ENCODE assay signal across 7 cellular contexts in the genomic region with DNA sequence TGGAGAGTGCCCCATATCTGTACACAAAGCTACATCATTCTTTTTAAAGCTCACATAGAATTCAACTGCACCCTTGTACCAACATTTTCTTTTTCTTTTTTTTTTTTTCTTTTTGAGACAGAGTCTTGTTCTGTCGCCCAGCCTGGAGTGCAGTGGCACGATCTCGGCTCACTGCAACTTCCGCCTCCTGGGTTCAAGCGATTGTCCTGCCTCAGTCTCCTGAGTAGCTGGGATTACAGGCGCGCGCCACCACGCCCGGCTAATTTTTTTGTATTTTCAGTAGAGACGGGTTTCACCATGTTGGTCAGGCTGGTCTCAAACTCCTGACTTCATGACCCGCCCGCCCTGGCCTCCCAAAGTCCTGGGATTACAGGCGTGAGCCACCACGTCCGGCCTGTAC. TPM values are rescaled to one million over a fixed set of nuclear protein-coding genes. Genes with fewer than 3 reads are reported as not detected.
DNase-seq lines count a peak whose midpoint lies in the region; ATAC-seq and TF ChIP-seq lines count a peak whose summit lies in the region.
"Not testable (repeated sequence)": the region's sequence is repeated elsewhere in the genome, so short reads cannot be mapped to it uniquely, and the experiment has no call there.

No MANE protein-coding gene starts in this region.

- H3K4me1 Mint-ChIP-seq in activated T-cell treated with anti-CD3 and anti-CD28 coated beads, Interleukin-2, amount 50 U/mL, for 72 hours (ENCODE audit: low read depth): peaks cover 23% of the 10 kb centered on the region
- peaks cover 23 to 33% (median 26%) of the 10 kb centered on the region in 3 donors for H3K4me1 Mint-ChIP-seq in naive B cell

- 93% methylated on average over 16 of the region's 16 CpGs for WGBS in smooth muscle cell (ENCODE audit: low lambda C conversion rate)

- not testable (repeated sequence) for H3K4me1 ChIP-seq in OCI-LY7 (ENCODE audit: insufficient read depth, low read length, poor library complexity, severe bottlenecking); colonic mucosa; smooth muscle cell (ENCODE audit: low read depth)
- H3K4me1 ChIP-seq in right atrium auricular region: peaks cover 0 to 25% of the 10 kb centered on the region in 2 donors

- not testable (repeated sequence) for H4K20me1 ChIP-seq in OCI-LY7 (ENCODE audit: insufficient read depth, low read length); smooth muscle cell (ENCODE audit: low read depth)

- peaks cover 21% of the 10 kb centered on the region for H3K79me2 ChIP-seq in OCI-LY7 (ENCODE audit: insufficient read depth, low read depth, low read length)
- peaks cover 11% of the 10 kb centered on the region for H3K79me2 ChIP-seq in smooth muscle cell (ENCODE audit: low read depth)

- not testable (repeated sequence) for H3K9me3 ChIP-seq in OCI-LY7 (ENCODE audit: low read length); colonic mucosa; right atrium auricular region; smooth muscle cell (replicated peaks; ENCODE audit: low read depth)

- peak overlapping the region; percentile 84 for H3K27ac Mint-ChIP-seq in activated T-cell treated with anti-CD3 and anti-CD28 coated beads, Interleukin-2, amount 50 U/mL, for 72 hours
- H3K27ac Mint-ChIP-seq in naive B cell: peak overlapping the region in 4 of 6 donors; percentile 47 to 86 (median 84)

- H3K4me3 ChIP-seq in GM12865 (ENCODE audit: low read depth, low read length) (peak overlapping the region; percentile 86), OCI-LY7 (ENCODE audit: low read depth, low read length, poor library complexity, severe bottlenecking) (peak overlapping the region; percentile 92), colonic mucosa (peak overlapping the region; percentile 99), right atrium auricular region (peak overlapping the region; percentile 79 to 83), smooth muscle cell (peak overlapping the region; percentile 74)

- POLR2A ChIA-PET in OCI-LY7 (lab: Charles Lee): interaction anchor here (0.7 to 2.9 kb wide), 8 partner anchors 10 to 352 kb away, joined by 3 to 19 read pairs (median 4); a partner anchor contains a TSS

- not testable (repeated sequence) for DNase-seq in GM12865 (ENCODE audit: low read depth); OCI-LY7 (ENCODE audit: low spot score); activated T-cell treated with anti-CD3 and anti-CD28 coated beads, Interleukin-2, amount 50 U/mL, for 72 hours; colonic mucosa; right atrium auricular region (ENCODE audit: low spot score); naive B cell; smooth muscle cell (lab: John Stamatoyannopoulos, UW; ENCODE audit: unreplicated experiment)

- intact Hi-C loops in OCI-LY7 (cut with micrococcal nuclease; ENCODE audit: unreplicated experiment); colonic mucosa (cut with DNase I): not testable (repeated sequence)

- not testable (repeated sequence) for H3K27me3 Mint-ChIP-seq in activated T-cell treated with anti-CD3 and anti-CD28 coated beads, Interleukin-2, amount 50 U/mL, for 72 hours (ENCODE audit: low read depth); naive B cell

- H3K27me3 ChIP-seq in colonic mucosa; right atrium auricular region; smooth muscle cell (ENCODE audit: low read depth): not testable (repeated sequence)

- CTCF ChIA-PET in OCI-LY7 (lab: Charles Lee; ENCODE audit: unreplicated experiment): interaction anchor here (0.7 kb wide), 1 partner anchor 40 kb away, joined by 3 read pairs; no protein-coding TSS in a partner anchor

- H3K9ac ChIP-seq in colonic mucosa (ENCODE audit: low read depth in 2 of 2, low read length in 2 of 2): peak overlapping the region in 1 of 2 donors; percentile 38
- H3K9ac ChIP-seq in smooth muscle cell (ENCODE audit: low read depth): peak overlapping the region; percentile 60

- not testable (repeated sequence) for H3K9me2 ChIP-seq in OCI-LY7 (ENCODE audit: insufficient read depth, low read length)

- BruUV-seq in OCI-LY7 (replicated peaks; lab: Mats Ljungman, UMichigan): TSS peak; percentile 64

- ATAC-seq in activated T-cell treated with anti-CD3 and anti-CD28 coated beads, Interleukin-2, amount 50 U/mL, for 72 hours (replicated peaks in 1 of 2); naive B cell (ENCODE audit: low read depth in 2 of 2): not testable (repeated sequence)

- peak overlapping the region; percentile 86 for H3K4me2 ChIP-seq in OCI-LY7 (ENCODE audit: low read length)
- peak overlapping the region; percentile 87 for H3K4me2 ChIP-seq in smooth muscle cell

- TF ChIP-seq CTCF in GM12865 (IDR thresholded peaks at IDR 0.05; ENCODE audit: insufficient read depth, low read depth, low read length, missing control alignments); OCI-LY7 (conservative IDR thresholded peaks at IDR 0.05; ENCODE audit: low read length); colonic mucosa (IDR thresholded peaks at IDR 0.05); right atrium auricular region (IDR thresholded peaks at IDR 0.05); smooth muscle cell (IDR thresholded peaks at IDR 0.05; ENCODE audit: borderline replicate concordance, insufficient read depth, poor library complexity, severe bottlenecking): not testable (repeated sequence)

- H3K27ac ChIP-seq in OCI-LY7 (ENCODE audit: low read depth, low read length, poor library complexity, severe bottlenecking) (peak overlapping the region; percentile 62), colonic mucosa (peak overlapping the region; percentile 86), right atrium auricular region (peak overlapping the region; percentile 90 to 92)
- not testable (repeated sequence) for H3K27ac ChIP-seq in smooth muscle cell (ENCODE audit: low read depth)

- peaks cover 12 to 17% of the 10 kb centered on the region in 2 donors for H3K36me3 Mint-ChIP-seq in activated T-cell treated with anti-CD3 and anti-CD28 coated beads, Interleukin-2, amount 50 U/mL, for 72 hours (ENCODE audit: insufficient read depth in 2 of 2)
- H3K36me3 Mint-ChIP-seq in naive B cell: peaks cover 12 to 16% of the 10 kb centered on the region in 2 donors

- H3K9me3 Mint-ChIP-seq in activated T-cell treated with anti-CD3 and anti-CD28 coated beads, Interleukin-2, amount 50 U/mL, for 72 hours; naive B cell: not testable (repeated sequence)

- H3K36me3 ChIP-seq in OCI-LY7 (ENCODE audit: insufficient read depth, low read length): peaks cover 40% of the 10 kb centered on the region
- not testable (repeated sequence) for H3K36me3 ChIP-seq in colonic mucosa; right atrium auricular region; smooth muscle cell (ENCODE audit: low read depth)

- H3F3A ChIP-seq in smooth muscle cell (ENCODE audit: low read depth): not testable (repeated sequence)

- peak overlapping the region; percentile 92 to 93 for H3K4me3 Mint-ChIP-seq in activated T-cell treated with anti-CD3 and anti-CD28 coated beads, Interleukin-2, amount 50 U/mL, for 72 hours
- H3K4me3 Mint-ChIP-seq in naive B cell: peak overlapping the region; percentile 82 to 95 (median 90)

- peak overlapping the region; percentile 74; the same call in 1 of the 2 replicates for H2AFZ ChIP-seq in OCI-LY7 (ENCODE audit: low read length)
- peak overlapping the region; percentile 89 for H2AFZ ChIP-seq in smooth muscle cell (ENCODE audit: low read depth)

RNA-seq across cellular contexts. Expression of a gene that starts 1.1 kb away (rescaled TPM):
- total RNA-seq in OCI-LY7 (2014; rRNA removed; shearing (Covaris generic)): 14.8 and 17.7 TPM in 2 replicates
- total RNA-seq in OCI-LY7 (2022): 22.0 and 25.3 TPM in 2 replicates
- total RNA-seq in activated T-cell treated with anti-CD3 and anti-CD28 coated beads, Interleukin-2, amount 50 U/mL, for 72 hours: 10 to 100 TPM; 15.7 to 17.2 TPM
- total RNA-seq in colonic mucosa: 10 to 100 TPM in 1 of 2 donors, 1 to 10 TPM in 1; 8.6 to 16.6 TPM
- 10 to 100 TPM; 15.7 to 18.0 TPM for total RNA-seq in right atrium auricular region
- polyA plus RNA-seq in naive B cell (ENCODE audit: low read depth in 6 of 6): 10 to 100 TPM in 5 of 6 donors, 1 to 10 TPM in 1; 8.5 to 24.0 (median 20.1) TPM
- total RNA-seq in smooth muscle cell: 11.4 and 12.4 TPM in 2 replicates
- 17.1 and 24.7 TPM in 2 replicates for polyA plus RNA-seq in smooth muscle cell

RNA-seq across cellular contexts. Expression of a gene that starts 30.7 kb away (rescaled TPM):
- total RNA-seq in OCI-LY7 (2014; rRNA removed; shearing (Covaris generic)): 103 and 116 TPM in 2 replicates
- total RNA-seq in OCI-LY7 (2022) (91.4 and 95.0 TPM in 2 replicates), colonic mucosa (10 to 100 TPM; 16.1 to 48.2 TPM), right atrium auricular region (10 to 100 TPM; 20.9 to 31.0 TPM), smooth muscle cell (25.5 and 32.9 TPM in 2 replicates)
- total RNA-seq in activated T-cell treated with anti-CD3 and anti-CD28 coated beads, Interleukin-2, amount 50 U/mL, for 72 hours: 10 to 100 TPM; 39.7 to 50.4 TPM
- polyA plus RNA-seq in naive B cell (ENCODE audit: low read depth in 6 of 6) (10 to 100 TPM; 24.4 to 60.7 (median 51.2) TPM), smooth muscle cell (36.9 and 37.1 TPM in 2 replicates)
